In genomic region chr19:36141039-36141914, GRCh38 we compare ENCODE assay signal across 8 cellular contexts. TPM values are rescaled to one million over a fixed set of nuclear protein-coding genes. Genes with fewer than 3 reads are reported as not detected.
DNase-seq lines count a peak whose midpoint lies in the region; ATAC-seq and TF ChIP-seq lines count a peak whose summit lies in the region.

No MANE protein-coding gene starts in this region.

- H3K9me3 ChIP-seq in ascending aorta, result no peaks in the 10 kb centered on the region

- peak; percentile 84 for DNase-seq in EL
- peak; percentile 68 to 84 for DNase-seq in NCI-H187 (lab: John Stamatoyannopoulos, UW)
- DNase-seq in T-helper 22 cell (ENCODE audit: low read depth), result peak; percentile 77
- peak; percentile 64 to 95 for DNase-seq in ascending aorta (ENCODE audit: low spot score in 2 of 2)
- DNase-seq in hepatic stellate cell (ENCODE audit: low spot score), result peak; percentile 93
- DNase-seq in putamen (ENCODE audit: low spot score), result peak; percentile 65

- H3K4me3 ChIP-seq in ascending aorta, result peak overlapping the region; percentile 80 to 82
- H3K4me3 ChIP-seq in urinary bladder (ENCODE audit: low read depth, low read length), result peak overlapping the region; percentile 76

- TF ChIP-seq CTCF in ascending aorta (IDR thresholded peaks at IDR 0.05), result no peak

- intact Hi-C loops in ascending aorta (cut with DNase I), result loop anchor here (1.0 kb wide), 2 partner anchors 26 to 73 kb away; partner anchors contain the start of genes TBCB and ZNF565

- H3K36me3 ChIP-seq in ascending aorta (peaks cover 43% of the 10 kb centered on the region in 2 donors), urinary bladder (ENCODE audit: insufficient read depth) (no peaks in the 10 kb centered on the region)

- WGBS in urinary bladder, result 20% methylated on average over 42 of the region's 42 CpGs

- ATAC-seq in HG02610 (IDR thresholded peaks at IDR 0.05; ENCODE audit: unreplicated experiment), result peak; percentile 35

- H3K27ac ChIP-seq in ascending aorta, result peak overlapping the region; percentile 96 to 97
- peak overlapping the region; percentile 99 for H3K27ac ChIP-seq in urinary bladder (ENCODE audit: low read depth)

- H3K4me1 ChIP-seq in ascending aorta (peaks cover 6 to 16% of the 10 kb centered on the region in 2 donors), urinary bladder (ENCODE audit: insufficient read depth) (no peaks in the 10 kb centered on the region)

- H3K27me3 ChIP-seq in ascending aorta, result no peaks in the 10 kb centered on the region

RNA-seq across cellular contexts. Expression of gene CAPNS1, which starts 1.4 kb away (rescaled TPM):
- total RNA-seq in ascending aorta, result 168 TPM
- total RNA-seq in urinary bladder, result 132 TPM
- polyA plus RNA-seq in urinary bladder, result 665 TPM

RNA-seq across cellular contexts. Expression of gene COX7A1, which starts 11.0 kb away (rescaled TPM):
- total RNA-seq in ascending aorta (51.2 TPM), urinary bladder (15.1 TPM)
- polyA plus RNA-seq in urinary bladder, result 92.0 TPM

RNA-seq across cellular contexts. Expression of gene TBCB, which starts 26.0 kb away (rescaled TPM):
- total RNA-seq in ascending aorta (129 TPM), urinary bladder (80.6 TPM)
- polyA plus RNA-seq in urinary bladder, result 278 TPM

RNA-seq across cellular contexts. Expression of gene POLR2I, which starts 26.6 kb away (rescaled TPM):
- 21.0 TPM for total RNA-seq in ascending aorta
- 44.5 TPM for total RNA-seq in urinary bladder
- polyA plus RNA-seq in urinary bladder, result 78.9 TPM

RNA-seq across cellular contexts. Expression of gene OVOL3, which starts 30.3 kb away (rescaled TPM):
- not detected for total RNA-seq in ascending aorta
- not detected for total RNA-seq in urinary bladder
- polyA plus RNA-seq in urinary bladder, result not detected

Comparison
In these comparisons a context has a peak if more than half of its experiments do, and no peak if none do; other contexts are left out.
1. Peak in every context shown above with its lines: DNase-seq, ATAC-seq, H3K4me3 ChIP-seq and H3K27ac ChIP-seq.